In the genomic region with DNA sequence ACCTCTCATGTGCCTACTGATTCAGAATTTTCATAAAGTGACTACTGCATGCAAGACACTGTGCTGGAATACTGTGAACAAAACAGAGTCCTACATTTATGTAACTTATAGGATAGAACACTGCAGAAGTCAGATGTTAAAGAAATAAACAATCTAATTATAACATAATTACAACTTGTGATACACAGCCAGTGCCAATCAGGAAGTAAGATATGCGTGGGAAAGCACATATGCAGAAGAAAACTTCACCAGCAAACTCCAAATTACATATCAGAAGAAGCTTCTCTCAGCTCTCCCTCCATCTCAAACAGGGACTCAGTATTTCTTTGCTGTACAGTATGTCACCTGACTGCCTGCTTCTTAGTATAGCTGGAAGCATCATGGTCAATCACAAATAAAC, we compare ENCODE assay signal across 16 cellular contexts. TPM values are rescaled to one million over a fixed set of nuclear protein-coding genes. Genes with fewer than 3 reads are reported as not detected.
DNase-seq lines count a peak whose midpoint lies in the region; ATAC-seq, FAIRE-seq and TF ChIP-seq lines count a peak whose summit lies in the region.
"Had no signal": no experiment of that assay in that cellular context is flagged by ENCODE, and none has a peak within 500 bp of the region (broad histone marks: within the 10 kb centered on the region; RNA-seq: fewer than 3 reads in every experiment).

No MANE protein-coding gene starts in this region.

- no TSS peak for BruUV-seq in GM12878 (replicated peaks; lab: Mats Ljungman, UMichigan)

- DNase-seq in CD1c-positive myeloid dendritic cell (ENCODE audit: extremely low spot score) (peak; percentile 53), H54 (ENCODE audit: insufficient read length, low spot score) (no peak), GM12878 (ENCODE audit: low read depth, low spot score) (no peak), pancreas (no peak), NCI-H1092 treated with DMSO at 0.1 percent for 48 hours (lab: John Stamatoyannopoulos, UW) (no peak), retina (no peak)
- no peak for DNase-seq in activated CD4-positive, alpha-beta T cell treated with anti-CD3 and anti-CD28 coated beads for 36 hours
- DNase-seq: DND-41, HFFc6, NCI-H1694 treated with DMSO at 0.1 percent for 48 hours, NCI-H510A, NCI-H748 treated with DMSO at 0.1 percent for 48 hours, OCI-M1, SHP77 had no signal

- CTCF ChIA-PET in GM12878 (lab: Yijun Ruan, JAX), result interaction anchor here (1.1 to 3.3 kb wide), 10 partner anchors 9 to 111 kb away, joined by 3 to 18 read pairs (median 4); no protein-coding TSS in a partner anchor
- CTCF ChIA-PET in activated CD4-positive, alpha-beta T cell treated with anti-CD3 and anti-CD28 coated beads for 36 hours (lab: Charles Lee), result interaction anchor here (0.5 to 1.1 kb wide), 2 partner anchors 112 to 183 kb away, joined by 3 read pairs; no protein-coding TSS in a partner anchor

- SMC1A ChIA-PET in GM12878 (lab: Charles Lee; ENCODE audit: uncharacterized antibody, unreplicated experiment), result interaction anchor here (0.8 to 3.3 kb wide), 9 partner anchors 10 to 38 kb away, joined by 3 to 51 read pairs (median 5); no protein-coding TSS in a partner anchor

- RAD21 ChIA-PET in GM12878 (lab: Charles Lee; ENCODE audit: unreplicated experiment), result interaction anchor here (0.7 to 3.4 kb wide), 8 partner anchors 10 to 35 kb away, joined by 4 to 38 read pairs (median 4); no protein-coding TSS in a partner anchor

- WGBS in GM12878 (ENCODE audit: insufficient coverage, insufficient replicate concordance, low lambda C conversion rate, missing lambda C conversion rate), result 0% methylated on average over 1 of the region's 1 CpG
- WGBS in pancreas, 2 donors, result 7 to 9% methylated on average over 1 of the region's 1 CpG

- no peak for TF ChIP-seq CTCF in GM12878 (IDR thresholded peaks at IDR 0.05 in 2 of 3, conservative IDR thresholded peaks at IDR 0.05 in 1 of 3; ENCODE audit: control insufficient read depth in 2 of 3, extremely low read depth in 1 of 3, insufficient read depth in 1 of 3, low read depth in 3 of 3, low read length in 3 of 3)
- no peak for TF ChIP-seq CTCF in pancreas (IDR thresholded peaks at IDR 0.05)

- H3K27ac ChIP-seq in GM12878 (ENCODE audit: control insufficient read depth, insufficient read depth), result peak overlapping the region; percentile 35; the same call in 1 of the 2 replicates
- no peak overlapping the region for H3K27ac ChIP-seq in pancreas
- H3K27ac ChIP-seq: A549, SK-N-MC had no signal

- H3K4me1 ChIP-seq in GM12878 (ENCODE audit: control insufficient read depth, insufficient read depth, low read length), result peaks cover 38% of the 10 kb centered on the region
- H3K4me1 ChIP-seq in pancreas, result peaks cover 14 to 17% (median 15%) of the 10 kb centered on the region in 3 donors
- H3K4me1 ChIP-seq: A549 had no signal

- FAIRE-seq in H54 (lab: Jason Lieb, UNC) (peak; percentile 23), GM12878 (lab: Jason Lieb, UNC) (no peak), pancreas (lab: Jason Lieb, UNC) (no peak)
- FAIRE-seq: A549 had no signal

- H3K4me3 ChIP-seq in GM12878 (peak overlapping the region; percentile 50; the same call in 1 of the 2 replicates), pancreas (no peak overlapping the region)
- H3K4me3 ChIP-seq: A549, SK-N-MC had no signal

- no peaks in the 10 kb centered on the region for H3K36me3 Mint-ChIP-seq in activated CD4-positive, alpha-beta T cell treated with anti-CD3 and anti-CD28 coated beads for 36 hours (ENCODE audit: low read depth)

- H3K36me3 ChIP-seq in GM12878 (ENCODE audit: control insufficient read depth in 2 of 2, insufficient read depth in 2 of 2, low read length in 1 of 2) (no peaks in the 10 kb centered on the region; a peak in 1 of 4 replicates), pancreas (no peaks in the 10 kb centered on the region)

- in situ Hi-C loops in GM12878 (cut with MboI), result no loop called here

- H3K9me3 ChIP-seq in GM12878 (replicated peaks; ENCODE audit: control insufficient read depth, insufficient read depth, low read length) (no peaks in the 10 kb centered on the region), pancreas (no peaks in the 10 kb centered on the region)
- H3K9me3 ChIP-seq: A549 had no signal

- no peaks in the 10 kb centered on the region for H4K20me1 ChIP-seq in GM12878 (ENCODE audit: control insufficient read depth, insufficient read depth)

- H3K4me3 Mint-ChIP-seq in activated CD4-positive, alpha-beta T cell treated with anti-CD3 and anti-CD28 coated beads for 36 hours, result no peak overlapping the region
- H3K4me3 Mint-ChIP-seq: HFFc6 had no signal

- no peak overlapping the region for H3K27ac Mint-ChIP-seq in activated CD4-positive, alpha-beta T cell treated with anti-CD3 and anti-CD28 coated beads for 36 hours
- H3K27ac Mint-ChIP-seq: HFFc6 had no signal

- peak overlapping the region; percentile 30; the same call in 1 of the 2 replicates for H3K9ac ChIP-seq in GM12878 (ENCODE audit: control insufficient read depth, insufficient read depth, low read length)

- intact Hi-C loops in GM12878 (cut with micrococcal nuclease; ENCODE audit: unreplicated experiment), result no loop called here
- intact Hi-C loops in pancreas (cut with DNase I), result no loop called here
- intact Hi-C loops in activated CD4-positive, alpha-beta T cell treated with anti-CD3 and anti-CD28 coated beads for 36 hours (cut with DNase I, micrococcal nuclease), result no loop called here

- no peak overlapping the region for H2AFZ ChIP-seq in GM12878 (ENCODE audit: control insufficient read depth, low read depth, low read length)

- H3K27me3 ChIP-seq in GM12878 (replicated peaks in 1 of 2; ENCODE audit: control insufficient read depth in 2 of 2, insufficient read depth in 2 of 2, low read length in 1 of 2), result no peaks in the 10 kb centered on the region
- no peaks in the 10 kb centered on the region for H3K27me3 ChIP-seq in pancreas

- no peak for TF ChIP-seq RAD21 in GM12878 (IDR thresholded peaks at IDR 0.05; ENCODE audit: insufficient read depth, low read depth, low read length)

- peaks cover 66% of the 10 kb centered on the region for H3K79me2 ChIP-seq in GM12878 (ENCODE audit: control insufficient read depth, insufficient read depth, low read length)

- no peaks in the 10 kb centered on the region for H3K4me1 Mint-ChIP-seq in activated CD4-positive, alpha-beta T cell treated with anti-CD3 and anti-CD28 coated beads for 36 hours

- ATAC-seq in GM12878, result peak; percentile 13; the same call in 2 of the 3 replicates
- ATAC-seq in pancreas, result peak; percentile 35 to 59 (median 49)
- ATAC-seq in activated CD4-positive, alpha-beta T cell treated with anti-CD3 and anti-CD28 coated beads for 36 hours, result no peak
- ATAC-seq: A549 had no signal

- no peaks in the 10 kb centered on the region for H3K27me3 Mint-ChIP-seq in activated CD4-positive, alpha-beta T cell treated with anti-CD3 and anti-CD28 coated beads for 36 hours

- no peak for TF ChIP-seq EP300 in GM12878 (IDR thresholded peaks at IDR 0.05; ENCODE audit: borderline replicate concordance in 1 of 2, control insufficient read depth in 1 of 2, low read depth in 2 of 2, low read length in 2 of 2)

- POLR2A ChIA-PET in GM12878 (lab: Charles Lee), result interaction anchor here (1.0 to 3.2 kb wide), 7 partner anchors 10 to 34 kb away, joined by 3 to 33 read pairs (median 6); no protein-coding TSS in a partner anchor
- POLR2A ChIA-PET in activated CD4-positive, alpha-beta T cell treated with anti-CD3 and anti-CD28 coated beads for 36 hours (lab: Charles Lee), result no interaction called here

- peak overlapping the region; percentile 82; the same call in 1 of the 2 replicates for H3K4me2 ChIP-seq in GM12878 (ENCODE audit: control insufficient read depth, insufficient read depth)
- H3K4me2 ChIP-seq: A549 had no signal

- no peak for TF ChIP-seq POLR2A in H54 (IDR thresholded peaks at IDR 0.05; ENCODE audit: low read depth, low read length)
- TF ChIP-seq POLR2A in GM12878 (IDR thresholded peaks at IDR 0.05; ENCODE audit: low read depth, low read length), result no peak

- no peaks in the 10 kb centered on the region for H3K9me3 Mint-ChIP-seq in activated CD4-positive, alpha-beta T cell treated with anti-CD3 and anti-CD28 coated beads for 36 hours (ENCODE audit: low read depth)
- H3K9me3 Mint-ChIP-seq: HFFc6 had no signal

TF ChIP-seq in GM12878, 131 proteins besides CTCF, POLR2A, EP300 and RAD21 (continues in another document):
- TF ChIP-seq GATAD2B (conservative IDR thresholded peaks at IDR 0.05; ENCODE audit: low read depth) (no peak), IRF4 (IDR thresholded peaks at IDR 0.05; ENCODE audit: low read depth, low read length) (no peak), NBN (IDR thresholded peaks at IDR 0.05) (0 out of 2 replicates have a peak, but pooled peaks have one; percentile 4), ZNF384 (IDR thresholded peaks at IDR 0.05; ENCODE audit: borderline replicate concordance, low read depth, low read length) (no peak), CREB1 (IDR thresholded peaks at IDR 0.05; ENCODE audit: low read depth) (no peak), ZSCAN29 (IDR thresholded peaks at IDR 0.05) (no peak), ZNF274 (IDR thresholded peaks at IDR 0.05; ENCODE audit: insufficient read depth, insufficient read length) (no peak)

RNA-seq across cellular contexts. Expression of a gene that starts 37.4 kb away (rescaled TPM):
- total RNA-seq in GM12878 (2013; cell fraction: nucleolus; rRNA removed), result 246 and 249 TPM in 2 replicates
- 108 and 131 TPM in 2 replicates for total RNA-seq in GM12878 (2014; rRNA removed)
- total RNA-seq in GM12878 (2014; rRNA removed; fragmentation: Illumina TruSeq; extraction: Trizol), result 108 and 112 TPM in 2 replicates
- total RNA-seq in GM12878 (2021), result 119 and 121 TPM in 2 replicates
- polyA plus RNA-seq in GM12878 (2011; ENCODE audit: low read depth), result 52.9 TPM
- 321 and 332 TPM in 2 replicates for polyA plus RNA-seq in GM12878 (2011; rRNA removed)
- polyA plus RNA-seq in GM12878 (2011; cell fraction: cytosol; rRNA removed), result 214 and 249 TPM in 2 replicates
- polyA plus RNA-seq in GM12878 (2011; cell fraction: nucleus; rRNA removed), result 423 and 453 TPM in 2 replicates
- polyA plus RNA-seq in GM12878 (2012), result 85.0 and 96.2 TPM in 2 replicates
- polyA plus RNA-seq in GM12878 (2014; fragmentation: Illumina TruSeq; extraction: Trizol), result 162 and 181 TPM in 2 replicates
- polyA plus RNA-seq in GM12878 (2014; fragmentation: Nextera tagmentation; extraction: Ambion mirVana), result 10 to 100 TPM; 43.8 to 49.4 TPM
- polyA plus RNA-seq in GM12878 (2014; rRNA removed), result 112 and 113 TPM in 2 replicates
- polyA plus RNA-seq in GM12878 (2016; fragmentation: Nextera tagmentation; extraction: Ambion mirVana), result 100 to 1,000 TPM in 1 of 2 experiments, 10 to 100 TPM in 1; 99.1 to 114 TPM
- polyA minus RNA-seq in GM12878 (2011; rRNA and poly(A)+ RNA removed), result 305 and 451 TPM in 2 replicates
- polyA minus RNA-seq in GM12878 (2011; cell fraction: cytosol; rRNA and poly(A)+ RNA removed), result 66.0 and 75.9 TPM in 2 replicates
- polyA minus RNA-seq in GM12878 (2011; cell fraction: nucleus; rRNA and poly(A)+ RNA removed), result 140 and 186 TPM in 2 replicates
- total RNA-seq in pancreas, result 10 to 100 TPM; 18.0 to 40.0 (median 22.3) TPM
- polyA plus RNA-seq in pancreas, result 10 to 100 TPM in 1 of 2 donors, 1 to 10 TPM in 1; 9.0 to 15.1 TPM
- total RNA-seq in activated CD4-positive, alpha-beta T cell treated with anti-CD3 and anti-CD28 coated beads for 36 hours, result 10 to 100 TPM; 38.2 to 43.9 TPM
